Comparison of ENCODE assay signal across 16 cellular contexts in genomic region chr16:12728471-12728870, GRCh38.
"Had no signal": no experiment of that assay in that cellular context is flagged by ENCODE, and none has a peak within 500 bp of the region (broad histone marks: within the 10 kb centered on the region; RNA-seq: fewer than 3 reads in every experiment).

No MANE protein-coding gene starts in this region.

- H3K27me3 ChIP-seq: right lobe of liver, suprapubic skin had no signal

- ATAC-seq: activated CD4-positive, alpha-beta T cell treated with anti-CD3 and anti-CD28 coated beads for 36 hours; left lobe of liver; natural killer cell treated with Interleukin-12 subunit alpha and Interleukin-12 subunit beta and Interleukin-15 and Interleukin-18, amount 100 ng/mL, for 72 hours; right lobe of liver had no signal

- DNase-seq: activated CD4-positive, alpha-beta memory T cell treated with anti-CD3 and anti-CD28 coated beads, Interleukin-2, amount 10 ng/mL, durations not matched to agents 7 days and 5 days; activated CD4-positive, alpha-beta T cell treated with anti-CD3 and anti-CD28 coated beads for 36 hours; activated gamma-delta T cell; activated naive CD8-positive, alpha-beta T cell treated with anti-CD3 and anti-CD28 coated beads, Interleukin-2, amount 10 ng/mL, durations not matched to agents 7 days and 5 days; activated T-cell treated with anti-CD3 and anti-CD28 coated beads, Interleukin-2, amount 50 U/mL, for 48 hours; aorta; hypothalamus; nucleus accumbens; right lobe of liver; stimulated activated CD4-positive, alpha-beta T cell treated with anti-CD3 and anti-CD28 coated beads, Interleukin-2, amount 100 ng/mL, for 24 hours; stimulated activated naive CD4-positive, alpha-beta T cell treated with Interleukin-2 at 50 U/mL for 16 hours; T-helper 9 cell had no signal

- H3K27ac ChIP-seq: prostate gland, right lobe of liver, suprapubic skin had no signal

- H3K36me3 ChIP-seq: prostate gland, right lobe of liver had no signal

- H3K4me3 ChIP-seq: prostate gland, right lobe of liver, suprapubic skin had no signal

- H3K9me3 ChIP-seq: prostate gland had no signal
